Comparison of ENCODE assay signal across 15 cellular contexts in genomic region chr11:128437137-128437536, GRCh38.
DNase-seq lines count a peak whose midpoint lies in the region; ATAC-seq lines count a peak whose summit lies in the region.
"Had no signal": no experiment of that assay in that cellular context is flagged by ENCODE, and none has a peak within 500 bp of the region (broad histone marks: within the 10 kb centered on the region; RNA-seq: fewer than 3 reads in every experiment).

No MANE protein-coding gene starts in this region.

- DNase-seq in NCI-H526 treated with DMSO at 0.1 percent for 48 hours (lab: John Stamatoyannopoulos, UW) (peak; percentile 49), fibroblast of peridontal ligament (ENCODE audit: extremely low read depth) (peak; percentile 92), pulmonary artery endothelial cell (ENCODE audit: low read depth, low spot score) (peak; percentile 66), NCI-H2029 treated with DMSO at 0.1 percent for 48 hours (lab: John Stamatoyannopoulos, UW) (no peak), amygdala (lab: John Stamatoyannopoulos, UW) (no peak)
- DNase-seq: activated naive CD4-positive, alpha-beta T cell; cerebellar nuclear complex; mucosa of descending colon; NCI-H1694; NCI-H774 had no signal

- H3K36me3 ChIP-seq in BLaER1, result no peaks in the 10 kb centered on the region
- H3K36me3 ChIP-seq: esophagus muscularis mucosa had no signal

- H4K20me1 ChIP-seq in BLaER1, result no peaks in the 10 kb centered on the region

- ATAC-seq in HG03159 (IDR thresholded peaks at IDR 0.05; ENCODE audit: unreplicated experiment), result no peak
- no peak for ATAC-seq in HG02678 (IDR thresholded peaks at IDR 0.05; ENCODE audit: unreplicated experiment)
- ATAC-seq: mucosa of descending colon had no signal

- no peak overlapping the region for H3K9ac ChIP-seq in BLaER1
- H3K9ac ChIP-seq: KMS-11 had no signal

- H3K4me2 ChIP-seq in BLaER1, result peak overlapping the region; percentile 30
- H3K4me2 ChIP-seq: KMS-11 had no signal

- peaks cover 5% of the 10 kb centered on the region for H3K4me1 ChIP-seq in BLaER1

- H3K4me3 ChIP-seq in BLaER1, result no peak overlapping the region
- H3K4me3 ChIP-seq: esophagus muscularis mucosa, mucosa of descending colon had no signal

- no peaks in the 10 kb centered on the region for H3K9me3 ChIP-seq in BLaER1
- H3K9me3 ChIP-seq: esophagus muscularis mucosa, mucosa of descending colon had no signal

- H3K27ac ChIP-seq in BLaER1, result no peak overlapping the region
- H3K27ac ChIP-seq: esophagus muscularis mucosa, KMS-11 had no signal

- H3K27me3 ChIP-seq in BLaER1, result no peaks in the 10 kb centered on the region
- H3K27me3 ChIP-seq: esophagus muscularis mucosa had no signal

Comparison
In these comparisons a context has a peak if more than half of its experiments do, and no peak if none do; other contexts are left out.
1. DNase-seq: peak in NCI-H526 treated with DMSO at 0.1 percent for 48 hours (single experiment), fibroblast of peridontal ligament (single experiment) and pulmonary artery endothelial cell (single experiment); none in NCI-H2029 treated with DMSO at 0.1 percent for 48 hours (single experiment) and amygdala (0 of 56).